ENCODE assay signal across 12 cellular contexts in the genomic region with DNA sequence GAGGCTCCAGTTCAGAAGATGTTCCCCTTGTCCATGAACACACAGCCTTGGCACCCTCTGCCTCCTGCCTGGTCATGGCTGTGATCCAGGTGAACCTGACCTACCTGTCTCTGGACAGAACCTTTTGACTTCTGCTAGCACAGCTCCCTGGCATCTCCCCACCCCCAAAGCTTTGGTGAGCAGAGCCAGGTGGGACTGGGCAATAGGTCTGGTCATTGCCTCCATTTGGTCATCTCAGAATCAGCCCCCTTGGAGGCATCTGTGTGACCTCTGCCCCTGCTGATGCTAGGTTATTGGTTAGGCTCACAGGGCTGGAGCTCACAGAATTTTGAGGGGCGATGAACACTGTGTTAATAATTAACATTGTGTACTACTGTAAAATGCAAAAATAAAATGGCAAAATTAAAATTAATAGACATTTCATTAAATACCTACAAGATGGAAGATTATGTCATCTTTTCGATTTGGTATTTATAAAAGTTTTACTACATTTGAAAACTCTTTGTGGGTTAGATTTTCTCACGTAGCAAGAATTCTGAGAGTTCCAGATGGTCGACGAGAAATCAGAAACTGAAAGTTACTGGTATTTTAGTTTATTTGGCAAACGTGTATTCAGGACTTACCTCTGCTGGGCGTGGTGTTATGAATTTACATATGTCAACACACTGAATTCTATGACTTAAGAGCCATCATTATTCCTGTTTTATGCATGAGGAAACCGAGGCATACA. TPM values are rescaled to one million over a fixed set of nuclear protein-coding genes. Genes with fewer than 3 reads are reported as not detected.
A peak's percentile ranks its signal among the peaks of the same experiment; 100 is the strongest.
DNase-seq lines count a peak whose midpoint lies in the region; ATAC-seq and TF ChIP-seq lines count a peak whose summit lies in the region.
"Had no signal": no experiment of that assay in that cellular context is flagged by ENCODE, and none has a peak within 500 bp of the region (broad histone marks: within the 10 kb centered on the region; RNA-seq: fewer than 3 reads in every experiment).

No MANE protein-coding gene starts in this region.

- DNase-seq in GM12864 (ENCODE audit: low read depth) (peak; percentile 71), germinal center (ENCODE audit: low spot score) (peak; percentile 41), Karpas-422 (no peak), amniotic stem cell (lab: John Stamatoyannopoulos, UW) (no peak), T1000 (lab: John Stamatoyannopoulos, UW) (no peak), globus pallidus (ENCODE audit: low spot score) (no peak)
- DNase-seq: activated naive CD8-positive, alpha-beta T cell treated with anti-CD3 and anti-CD28 coated beads, Interleukin-2, amount 10 ng/mL, durations not matched to agents 7 days and 5 days; CD4-positive, alpha-beta T cell had no signal

- no peaks in the 10 kb centered on the region for H3K27me3 ChIP-seq in Karpas-422 (ENCODE audit: low read length)

- no peak overlapping the region for H3K9ac ChIP-seq in Karpas-422 (ENCODE audit: low read length)

- H3K79me2 ChIP-seq in Karpas-422 (ENCODE audit: low read length): no peaks in the 10 kb centered on the region

- H4K20me1 ChIP-seq in Karpas-422 (ENCODE audit: insufficient read depth, low read depth, low read length): no peaks in the 10 kb centered on the region

- no peak overlapping the region for H3K4me2 ChIP-seq in Karpas-422 (ENCODE audit: low read depth, low read length, poor library complexity, severe bottlenecking)

- H3K9me2 ChIP-seq in Karpas-422 (replicated peaks; ENCODE audit: insufficient read depth, low read length): no peaks in the 10 kb centered on the region

- H3K4me3 ChIP-seq in GM12864 (ENCODE audit: low read depth, low read length) (no peak overlapping the region), Karpas-422 (ENCODE audit: low read length) (no peak overlapping the region)
- H3K4me3 ChIP-seq: skin epidermis had no signal

- H3K4me1 ChIP-seq in Karpas-422 (ENCODE audit: low read length): peaks cover 7% of the 10 kb centered on the region; the same call in 1 of the 2 replicates

- no peak overlapping the region for H2AFZ ChIP-seq in Karpas-422 (ENCODE audit: low read length)

- no peaks in the 10 kb centered on the region for H3K9me3 ChIP-seq in Karpas-422 (ENCODE audit: low read length)

- H3K36me3 ChIP-seq in Karpas-422 (ENCODE audit: insufficient read depth, low read length): no peaks in the 10 kb centered on the region

- ATAC-seq in GM21367 (IDR thresholded peaks at IDR 0.05; ENCODE audit: unreplicated experiment): peak; percentile 44
- peak; percentile 53 for ATAC-seq in HG03520 (IDR thresholded peaks at IDR 0.05; ENCODE audit: unreplicated experiment)

- TF ChIP-seq CTCF in GM12864 (IDR thresholded peaks at IDR 0.05; ENCODE audit: low read depth, low read length, missing control alignments): no peak

- H3K27ac ChIP-seq in Karpas-422 (ENCODE audit: low read length): no peak overlapping the region

RNA-seq across cellular contexts. Expression of a gene that starts 8.3 kb away (rescaled TPM):
- total RNA-seq in Karpas-422 (2014; rRNA removed; shearing (Covaris generic); ENCODE audit: low replicate concordance): 19.3 and 33.5 TPM in 2 replicates

RNA-seq across cellular contexts. Expression of a gene that starts 35.8 kb away (rescaled TPM):
- total RNA-seq in Karpas-422 (2014; rRNA removed; shearing (Covaris generic); ENCODE audit: low replicate concordance): not detected in 2 replicates
- total RNA-seq: activated naive CD8-positive, alpha-beta T cell treated with anti-CD3 and anti-CD28 coated beads, Interleukin-2, amount 10 ng/mL, durations not matched to agents 7 days and 5 days; CD4-positive, alpha-beta T cell; subcutaneous adipose tissue had no signal

Comparison
In these comparisons a context has a peak if more than half of its experiments do, and no peak if none do; other contexts are left out.
1. DNase-seq: peak in GM12864 (single experiment) and germinal center (single experiment); none in Karpas-422 (single experiment), amniotic stem cell (single experiment), T1000 (single experiment) and globus pallidus (single experiment).